21 cellular contexts compared by ENCODE assay signal in genomic region chr13:57311009-57311586, GRCh38.
"Had no signal": no experiment of that assay in that cellular context is flagged by ENCODE, and none has a peak within 500 bp of the region (broad histone marks: within the 10 kb centered on the region; RNA-seq: fewer than 3 reads in every experiment).

No MANE protein-coding gene starts in this region.

- H3K27ac ChIP-seq: colonic mucosa, epithelial cell of prostate, gastroesophageal sphincter, left lung, parathyroid adenoma, testis had no signal

- H3K4me3 ChIP-seq: colonic mucosa, gastroesophageal sphincter, left lung, testis had no signal

- H3K27ac Mint-ChIP-seq: activated B cell treated with CpG ODN at 0.5 μM for 24 hours; activated CD4-positive, alpha-beta T cell treated with anti-CD3 and anti-CD28 coated beads, Interleukin-2, amount 10 ng/mL, durations not matched to agents 7 days and 5 days; activated T-helper 17 cell treated with anti-CD3 and anti-CD28 coated beads, Interleukin-2, amount 50 U/mL, for 72 hours; nephron; stimulated activated naive CD8-positive, alpha-beta T cell treated with anti-CD3 and anti-CD28 coated beads, Interleukin-15, amount 100 ng/mL, for 72 hours had no signal

- H3K36me3 ChIP-seq: colonic mucosa, gastroesophageal sphincter, left lung had no signal

- DNase-seq: activated B cell treated with CpG ODN at 0.5 μM for 24 hours; activated CD4-positive, alpha-beta T cell treated with anti-CD3 and anti-CD28 coated beads, Interleukin-2, amount 10 ng/mL, durations not matched to agents 7 days and 5 days; activated naive CD4-positive, alpha-beta T cell treated with anti-CD3 and anti-CD28 coated beads, Interleukin-2, amount 50 U/mL, for 16 hours; activated T-cell treated with anti-CD3 and anti-CD28 coated beads for 4 hours; caudate nucleus; colonic mucosa; effector CD8-positive, alpha-beta T cell; left lung; mesenchymal stem cell; retina; stimulated activated CD4-positive, alpha-beta T cell treated with anti-CD3 and anti-CD28 coated beads, Interleukin-15, amount 100 ng/mL, for 24 hours; stimulated activated CD4-positive, alpha-beta T cell treated with anti-CD3 and anti-CD28 coated beads, Interleukin-4, amount 100 ng/mL, for 4 hours; stimulated activated naive CD8-positive, alpha-beta T cell treated with anti-CD3 and anti-CD28 coated beads, Interleukin-15, amount 100 ng/mL, for 72 hours; T-helper 1 cell; testis had no signal

- H2AFZ ChIP-seq: parathyroid adenoma had no signal

- H3K27me3 Mint-ChIP-seq: activated B cell treated with CpG ODN at 0.5 μM for 24 hours; activated CD4-positive, alpha-beta T cell treated with anti-CD3 and anti-CD28 coated beads, Interleukin-2, amount 10 ng/mL, durations not matched to agents 7 days and 5 days; activated T-helper 17 cell treated with anti-CD3 and anti-CD28 coated beads, Interleukin-2, amount 50 U/mL, for 72 hours; stimulated activated naive CD8-positive, alpha-beta T cell treated with anti-CD3 and anti-CD28 coated beads, Interleukin-15, amount 100 ng/mL, for 72 hours had no signal

- H3K9ac ChIP-seq: parathyroid adenoma had no signal

- H3K4me1 Mint-ChIP-seq: activated B cell treated with CpG ODN at 0.5 μM for 24 hours; activated CD4-positive, alpha-beta T cell treated with anti-CD3 and anti-CD28 coated beads, Interleukin-2, amount 10 ng/mL, durations not matched to agents 7 days and 5 days; activated T-helper 17 cell treated with anti-CD3 and anti-CD28 coated beads, Interleukin-2, amount 50 U/mL, for 72 hours; nephron; stimulated activated naive CD8-positive, alpha-beta T cell treated with anti-CD3 and anti-CD28 coated beads, Interleukin-15, amount 100 ng/mL, for 72 hours had no signal

- H3K79me2 ChIP-seq: parathyroid adenoma had no signal

- FAIRE-seq: keratinocyte had no signal

- H3K27me3 ChIP-seq: colonic mucosa, gastroesophageal sphincter, left lung, testis had no signal

- H3K9me3 Mint-ChIP-seq: activated T-helper 17 cell treated with anti-CD3 and anti-CD28 coated beads, Interleukin-2, amount 50 U/mL, for 72 hours; nephron had no signal

- H3K9me3 ChIP-seq: colonic mucosa, gastroesophageal sphincter, left lung, testis had no signal

- H3K4me1 ChIP-seq: colonic mucosa, gastroesophageal sphincter, left lung, parathyroid adenoma, testis had no signal

- H3K4me3 Mint-ChIP-seq: activated B cell treated with CpG ODN at 0.5 μM for 24 hours; activated CD4-positive, alpha-beta T cell treated with anti-CD3 and anti-CD28 coated beads, Interleukin-2, amount 10 ng/mL, durations not matched to agents 7 days and 5 days; activated T-helper 17 cell treated with anti-CD3 and anti-CD28 coated beads, Interleukin-2, amount 50 U/mL, for 72 hours; nephron; stimulated activated naive CD8-positive, alpha-beta T cell treated with anti-CD3 and anti-CD28 coated beads, Interleukin-15, amount 100 ng/mL, for 72 hours had no signal
